Comparison of ENCODE assay signal across 9 cellular contexts in genomic region chr18:48838921-48839818, GRCh38.
DNase-seq lines count a peak whose midpoint lies in the region; ATAC-seq, FAIRE-seq and TF ChIP-seq lines count a peak whose summit lies in the region.
"Had no signal": no experiment of that assay in that cellular context is flagged by ENCODE, and none has a peak within 500 bp of the region (broad histone marks: within the 10 kb centered on the region; RNA-seq: fewer than 3 reads in every experiment).

No MANE protein-coding gene starts in this region.

- H4K20me1 ChIP-seq in BLaER1: no peaks in the 10 kb centered on the region
- H4K20me1 ChIP-seq in astrocyte (ENCODE audit: insufficient read depth, low read length): no peaks in the 10 kb centered on the region

- no peaks in the 10 kb centered on the region for H3K79me2 ChIP-seq in astrocyte (ENCODE audit: insufficient read depth, low read length)

- peak overlapping the region; percentile 11 for H3K4me3 Mint-ChIP-seq in astrocyte (ENCODE audit: unreplicated experiment)
- H3K4me3 Mint-ChIP-seq in mesothelial cell of epicardium: peak overlapping the region; percentile 12

- H3K27me3 Mint-ChIP-seq in astrocyte (ENCODE audit: low read depth, unreplicated experiment): no peaks in the 10 kb centered on the region
- no peaks in the 10 kb centered on the region for H3K27me3 Mint-ChIP-seq in mesothelial cell of epicardium (ENCODE audit: low read depth)

- no peaks in the 10 kb centered on the region for H3K9me3 ChIP-seq in BLaER1
- no peaks in the 10 kb centered on the region for H3K9me3 ChIP-seq in astrocyte (ENCODE audit: insufficient read depth, low read depth, low read length)

- no peak for ATAC-seq in GM18505 (IDR thresholded peaks at IDR 0.05; ENCODE audit: unreplicated experiment)

- DNase-seq in M059J (ENCODE audit: low read depth): peak; percentile 95
- peak; percentile 67 for DNase-seq in astrocyte (ENCODE audit: low read depth)
- no peak for DNase-seq in mesothelial cell of epicardium (ENCODE audit: low spot score in 2 of 2, unreplicated experiment in 2 of 2)
- no peak for DNase-seq in NCI-H1417 (lab: John Stamatoyannopoulos, UW)
- DNase-seq in erythroblast (lab: John Stamatoyannopoulos, UW): no peak
- no peak for DNase-seq in DMS153 treated with DMSO at 0.1 percent for 48 hours (lab: John Stamatoyannopoulos, UW; ENCODE audit: unreplicated experiment)
- DNase-seq: NCI-H2107 had no signal

- TF ChIP-seq POLR2A in GM18505 (IDR thresholded peaks at IDR 0.05; ENCODE audit: borderline replicate concordance, extremely low read depth, insufficient read depth, insufficient read length): no peak
- TF ChIP-seq POLR2A in erythroblast (IDR thresholded peaks at IDR 0.05; ENCODE audit: low read length): no peak

- no peak for FAIRE-seq in astrocyte (lab: Jason Lieb, UNC)

- no peak overlapping the region for H2AFZ ChIP-seq in astrocyte (ENCODE audit: low read depth, low read length)

- peak overlapping the region; percentile 49; the same call in 1 of the 2 replicates for H3K9ac ChIP-seq in BLaER1
- peak overlapping the region; percentile 63 for H3K9ac ChIP-seq in astrocyte (ENCODE audit: low read length)

- H3K4me3 ChIP-seq in BLaER1 (peak overlapping the region; percentile 26; the same call in 1 of the 2 replicates), astrocyte (ENCODE audit: insufficient read depth, low read depth, low read length) (no peak overlapping the region)

- no peaks in the 10 kb centered on the region for H3K36me3 ChIP-seq in BLaER1
- no peaks in the 10 kb centered on the region for H3K36me3 ChIP-seq in astrocyte (ENCODE audit: insufficient read depth, low read length)

- no peak for TF ChIP-seq CTCF in astrocyte (IDR thresholded peaks at IDR 0.05; ENCODE audit: insufficient read depth, low read depth, low read length)
- no peak for TF ChIP-seq CTCF in mesothelial cell of epicardium (IDR thresholded peaks at IDR 0.05; ENCODE audit: unreplicated experiment)

- peaks cover 13% of the 10 kb centered on the region for H3K36me3 Mint-ChIP-seq in astrocyte (ENCODE audit: low read depth, unreplicated experiment)
- H3K36me3 Mint-ChIP-seq in mesothelial cell of epicardium: no peaks in the 10 kb centered on the region

- H3K27ac Mint-ChIP-seq in astrocyte (ENCODE audit: unreplicated experiment) (peak overlapping the region; percentile 82), mesothelial cell of epicardium (peak overlapping the region; percentile 84)

- H3K4me1 Mint-ChIP-seq in astrocyte (ENCODE audit: low read depth, unreplicated experiment) (peaks cover 66% of the 10 kb centered on the region), mesothelial cell of epicardium (peaks cover 84% of the 10 kb centered on the region)

- H3K27me3 ChIP-seq in BLaER1: no peaks in the 10 kb centered on the region
- no peaks in the 10 kb centered on the region for H3K27me3 ChIP-seq in astrocyte (ENCODE audit: insufficient read depth, low read length)

- peaks cover 100% of the 10 kb centered on the region for H3K4me1 ChIP-seq in BLaER1
- peaks cover 55% of the 10 kb centered on the region for H3K4me1 ChIP-seq in astrocyte (ENCODE audit: insufficient read depth, low read length)

- peak overlapping the region; percentile 54 for H3K27ac ChIP-seq in BLaER1
- H3K27ac ChIP-seq in astrocyte (ENCODE audit: low read depth, low read length): peak overlapping the region; percentile 59

- H3K4me2 ChIP-seq in BLaER1: peak overlapping the region; percentile 94
- H3K4me2 ChIP-seq in astrocyte (ENCODE audit: low read length): peak overlapping the region; percentile 53

- peaks cover 2% of the 10 kb centered on the region for H3K9me3 Mint-ChIP-seq in astrocyte (ENCODE audit: unreplicated experiment)
- H3K9me3 Mint-ChIP-seq in mesothelial cell of epicardium: no peaks in the 10 kb centered on the region

Comparison
In these comparisons a context has a peak if more than half of its experiments do, and no peak if none do; other contexts are left out.
1. DNase-seq: peak in M059J (single experiment) and astrocyte (single experiment); none in mesothelial cell of epicardium (0 of 2), NCI-H1417 (0 of 3), erythroblast (0 of 2) and DMS153 treated with DMSO at 0.1 percent for 48 hours (single experiment).